ENCODE assay signal across 9 cellular contexts in genomic region chr1:2046225-2046917, GRCh38. TPM values are rescaled to one million over a fixed set of nuclear protein-coding genes. Genes with fewer than 3 reads are reported as not detected.
DNase-seq lines count a peak whose midpoint lies in the region; ATAC-seq and TF ChIP-seq lines count a peak whose summit lies in the region.
"Had no signal": no experiment of that assay in that cellular context is flagged by ENCODE, and none has a peak within 500 bp of the region (broad histone marks: within the 10 kb centered on the region; RNA-seq: fewer than 3 reads in every experiment).

No MANE protein-coding gene starts in this region.

- DNase-seq in GDM1 (lab: John Stamatoyannopoulos, UW) (peak; percentile 9), NCI-H128 (lab: John Stamatoyannopoulos, UW; ENCODE audit: unreplicated experiment) (peak; percentile 26), fibroblast of lung (ENCODE audit: low read depth in 2 of 2) (peak; percentile 5 to 9), osteoblast (ENCODE audit: insufficient read length, low spot score, missing footprints) (peak; percentile 95), middle frontal gyrus (ENCODE audit: extremely low spot score, low spot score) (no peak)
- DNase-seq in activated CD4-positive, alpha-beta T cell treated with anti-CD3 and anti-CD28 coated beads, Interleukin-2, amount 50 U/mL, for 48 hours = peak; percentile 66 to 69

- no peak overlapping the region for H3K4me3 ChIP-seq in fibroblast of lung (replicated peaks in 1 of 4; ENCODE audit: control extremely low read depth in 1 of 4, insufficient read depth in 1 of 4, low read depth in 3 of 4, low read length in 4 of 4)
- H3K4me3 ChIP-seq in osteoblast (ENCODE audit: insufficient read depth, low read length) = no peak overlapping the region
- H3K4me3 ChIP-seq: SJSA1 had no signal

- H2AFZ ChIP-seq in fibroblast of lung (ENCODE audit: low read length) (no peak overlapping the region), osteoblast (ENCODE audit: low read length) (no peak overlapping the region)

- H3K4me1 ChIP-seq in fibroblast of lung (ENCODE audit: control insufficient read depth, extremely low read depth, insufficient read depth, low read length) (no peaks in the 10 kb centered on the region), osteoblast (ENCODE audit: insufficient read depth, low read length) (no peaks in the 10 kb centered on the region)

- H3K4me2 ChIP-seq in fibroblast of lung (ENCODE audit: extremely low read depth, insufficient read depth, low read length) (no peak overlapping the region), osteoblast (ENCODE audit: insufficient read depth, low read length) (no peak overlapping the region)

- no peak overlapping the region for H3K9ac ChIP-seq in fibroblast of lung (ENCODE audit: insufficient read depth, low read length)

- H3K79me2 ChIP-seq in fibroblast of lung (ENCODE audit: control insufficient read depth, insufficient read depth, low read length) (no peaks in the 10 kb centered on the region), osteoblast (ENCODE audit: insufficient read depth, low read length) (no peaks in the 10 kb centered on the region)

- ATAC-seq in HG03025 (IDR thresholded peaks at IDR 0.05; ENCODE audit: low FRiP score, unreplicated experiment) (no peak), HG02610 (IDR thresholded peaks at IDR 0.05; ENCODE audit: unreplicated experiment) (no peak)

- H3K27ac ChIP-seq in fibroblast of lung (ENCODE audit: insufficient read depth, low read length) (no peak overlapping the region), osteoblast (ENCODE audit: low read depth, low read length) (no peak overlapping the region)
- H3K27ac ChIP-seq: SJSA1 had no signal

- no peaks in the 10 kb centered on the region for H3K9me3 ChIP-seq in fibroblast of lung (ENCODE audit: control insufficient read depth, insufficient read depth, low read depth, low read length)
- H3K9me3 ChIP-seq in osteoblast (ENCODE audit: low read depth, low read length) = no peaks in the 10 kb centered on the region

- no peaks in the 10 kb centered on the region for H3K36me3 ChIP-seq in fibroblast of lung (ENCODE audit: control insufficient read depth, insufficient read depth, low read length)
- H3K36me3 ChIP-seq in osteoblast (ENCODE audit: insufficient read depth, low read length) = no peaks in the 10 kb centered on the region
- H3K36me3 ChIP-seq: SJSA1 had no signal

- H3K27me3 ChIP-seq in fibroblast of lung (ENCODE audit: control insufficient read depth, insufficient read depth, low read length) (peaks cover 18% of the 10 kb centered on the region), osteoblast (ENCODE audit: insufficient read depth, low read length) (peaks cover 32% of the 10 kb centered on the region)

- no peaks in the 10 kb centered on the region for H4K20me1 ChIP-seq in fibroblast of lung (ENCODE audit: control insufficient read depth, extremely low read depth, insufficient read depth, low read length)
- H4K20me1 ChIP-seq in osteoblast (ENCODE audit: insufficient read depth, low read length) = no peaks in the 10 kb centered on the region

- TF ChIP-seq CTCF in fibroblast of lung (conservative IDR thresholded peaks at IDR 0.05 in 1 of 2, IDR thresholded peaks at IDR 0.05 in 1 of 2; ENCODE audit: low read depth in 1 of 2, low read length in 2 of 2) (peak; percentile 34 to 59), osteoblast (IDR thresholded peaks at IDR 0.05; ENCODE audit: extremely low read depth, low read depth, low read length) (peak; percentile 42)

RNA-seq across cellular contexts. Expression of gene PRKCZ, which starts 3.8 kb away (rescaled TPM):
- 2.0 and 2.3 TPM in 2 replicates for total RNA-seq in fibroblast of lung
- polyA plus RNA-seq in fibroblast of lung = 1.3 and 1.6 TPM in 2 replicates
- polyA plus RNA-seq in fibroblast of lung (2012) = 1.1 and 2.1 TPM in 2 replicates
- 0.63 and 4.4 TPM in 2 replicates for polyA minus RNA-seq in fibroblast of lung (ENCODE audit: low replicate concordance)
- 0.29 and 0.72 TPM in 2 replicates for total RNA-seq in osteoblast

RNA-seq across cellular contexts. Expression of gene GABRD, which starts 27.2 kb away (rescaled TPM):
- total RNA-seq in fibroblast of lung = not detected in 2 replicates
- polyA plus RNA-seq in fibroblast of lung = not detected in 2 replicates
- not detected in 2 replicates for polyA plus RNA-seq in fibroblast of lung (2012)
- polyA minus RNA-seq in fibroblast of lung (ENCODE audit: low replicate concordance) = not detected in 2 replicates
- not detected in 2 replicates for total RNA-seq in osteoblast
- total RNA-seq: SJSA1 had no signal

RNA-seq across cellular contexts. Expression of gene CFAP74, which starts 42.8 kb away (rescaled TPM):
- total RNA-seq in fibroblast of lung = 0.26 TPM in 1 of 2 replicates, not detected in the other
- not detected in 2 replicates for polyA plus RNA-seq in fibroblast of lung
- polyA plus RNA-seq in fibroblast of lung (2012) = not detected in 2 replicates
- not detected in 2 replicates for polyA minus RNA-seq in fibroblast of lung (ENCODE audit: low replicate concordance)
- total RNA-seq in osteoblast = not detected in 2 replicates
- total RNA-seq: SJSA1 had no signal
